ENCODE assay signal across 14 cellular contexts in the genomic region with DNA sequence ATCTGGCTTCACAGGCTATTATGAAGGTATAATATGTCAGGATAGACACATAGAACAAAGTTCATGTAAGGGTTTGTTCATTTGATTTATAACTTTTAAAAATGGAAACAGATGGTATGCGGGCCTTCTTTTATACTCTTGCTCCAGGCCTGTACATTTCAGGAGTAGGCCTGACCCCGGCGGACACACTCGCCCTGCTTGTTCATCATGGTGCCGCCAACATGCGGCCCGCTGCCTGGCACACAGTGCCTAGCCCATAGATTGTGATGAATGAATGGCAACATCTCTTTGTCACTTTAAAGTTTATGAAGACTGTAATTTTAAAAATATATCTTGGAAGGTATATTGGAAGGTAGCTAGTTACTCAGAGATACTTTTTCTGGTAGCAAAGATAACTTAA.
DNase-seq lines count a peak whose midpoint lies in the region; ATAC-seq and TF ChIP-seq lines count a peak whose summit lies in the region.
"Had no signal": no experiment of that assay in that cellular context is flagged by ENCODE, and none has a peak within 500 bp of the region (broad histone marks: within the 10 kb centered on the region; RNA-seq: fewer than 3 reads in every experiment).

No MANE protein-coding gene starts in this region.

- H3K4me1 ChIP-seq in left ventricle myocardium inferior (peaks cover 14% of the 10 kb centered on the region), heart left ventricle (peaks cover 0 to 10% (median 0%) of the 10 kb centered on the region in 12 donors), Karpas-422 (ENCODE audit: low read length) (peaks cover 8% of the 10 kb centered on the region)

- no peaks in the 10 kb centered on the region for H3K9me3 Mint-ChIP-seq in activated CD4-positive, alpha-beta T cell treated with anti-CD3 and anti-CD28 coated beads, Interleukin-2, amount 10 ng/mL, durations not matched to agents 24 days and 14 days
- H3K9me3 Mint-ChIP-seq: CD14-positive monocyte, HFFc6 had no signal

- H3K4me2 ChIP-seq in Karpas-422 (ENCODE audit: low read depth, low read length, poor library complexity, severe bottlenecking): no peak overlapping the region

- TF ChIP-seq CTCF in left ventricle myocardium inferior (IDR thresholded peaks at IDR 0.05; ENCODE audit: borderline replicate concordance) (no peak), heart left ventricle (IDR thresholded peaks at IDR 0.05) (no peak)

- ATAC-seq in heart left ventricle: no peak
- ATAC-seq: GM12878 had no signal

- H3K9me2 ChIP-seq in Karpas-422 (replicated peaks; ENCODE audit: insufficient read depth, low read length): no peaks in the 10 kb centered on the region

- peak overlapping the region; percentile 32 for H3K27ac ChIP-seq in left ventricle myocardium inferior (replicated peaks)
- peak overlapping the region in 1 of 12 donors; percentile 31 for H3K27ac ChIP-seq in heart left ventricle
- H3K27ac ChIP-seq in Karpas-422 (ENCODE audit: low read length): no peak overlapping the region

- peaks cover 38% of the 10 kb centered on the region for H3K36me3 Mint-ChIP-seq in activated CD4-positive, alpha-beta T cell treated with anti-CD3 and anti-CD28 coated beads, Interleukin-2, amount 10 ng/mL, durations not matched to agents 24 days and 14 days (ENCODE audit: low read depth)

- intact Hi-C loops in activated CD4-positive, alpha-beta T cell treated with anti-CD3 and anti-CD28 coated beads, Interleukin-2, amount 10 ng/mL, durations not matched to agents 24 days and 14 days (cut with micrococcal nuclease): no loop called here
- intact Hi-C loops in left ventricle myocardium inferior (cut with micrococcal nuclease): no loop called here
- intact Hi-C loops in heart left ventricle (cut with DNase I): loop anchor here in 1 of 10 donors (10.0 kb wide), 1 partner anchor 300 kb away; no protein-coding TSS in a partner anchor
- intact Hi-C loops in posterior vena cava (cut with DNase I): no loop called here

- 89 to 98% (median 97%) methylated on average over 7 of the region's 7 CpGs for WGBS in heart left ventricle, 4 donors

- H3K36me3 ChIP-seq in left ventricle myocardium inferior: peaks cover 82% of the 10 kb centered on the region
- peaks cover 3 to 98% (median 88%) of the 10 kb centered on the region in 9 donors for H3K36me3 ChIP-seq in heart left ventricle
- peaks cover 16% of the 10 kb centered on the region; the same call in 1 of the 2 replicates for H3K36me3 ChIP-seq in Karpas-422 (ENCODE audit: insufficient read depth, low read length)

- H3K4me3 ChIP-seq in left ventricle myocardium inferior: no peak overlapping the region
- no peak overlapping the region for H3K4me3 ChIP-seq in heart left ventricle
- no peak overlapping the region for H3K4me3 ChIP-seq in Karpas-422 (ENCODE audit: low read length)
- H3K4me3 ChIP-seq: GM12878 had no signal

- H3K27ac Mint-ChIP-seq in activated CD4-positive, alpha-beta T cell treated with anti-CD3 and anti-CD28 coated beads, Interleukin-2, amount 10 ng/mL, durations not matched to agents 24 days and 14 days: peak overlapping the region; percentile 56

- no peak overlapping the region for H3K9ac ChIP-seq in Karpas-422 (ENCODE audit: low read length)

- no peaks in the 10 kb centered on the region for H3K27me3 Mint-ChIP-seq in activated CD4-positive, alpha-beta T cell treated with anti-CD3 and anti-CD28 coated beads, Interleukin-2, amount 10 ng/mL, durations not matched to agents 24 days and 14 days

- no peak for TF ChIP-seq POLR2A in heart left ventricle (IDR thresholded peaks at IDR 0.05)

- no peaks in the 10 kb centered on the region for H4K20me1 ChIP-seq in Karpas-422 (ENCODE audit: insufficient read depth, low read depth, low read length)

- no peaks in the 10 kb centered on the region for H3K9me3 ChIP-seq in left ventricle myocardium inferior (replicated peaks)
- no peaks in the 10 kb centered on the region for H3K9me3 ChIP-seq in heart left ventricle
- H3K9me3 ChIP-seq in Karpas-422 (ENCODE audit: low read length): no peaks in the 10 kb centered on the region

- H3K4me3 Mint-ChIP-seq in activated CD4-positive, alpha-beta T cell treated with anti-CD3 and anti-CD28 coated beads, Interleukin-2, amount 10 ng/mL, durations not matched to agents 24 days and 14 days: no peak overlapping the region
- H3K4me3 Mint-ChIP-seq: CD14-positive monocyte, HFFc6 had no signal

- H3K27me3 ChIP-seq in left ventricle myocardium inferior (ENCODE audit: low read depth) (no peaks in the 10 kb centered on the region), heart left ventricle (no peaks in the 10 kb centered on the region), Karpas-422 (ENCODE audit: low read length) (no peaks in the 10 kb centered on the region)

- no peak for DNase-seq in activated CD4-positive, alpha-beta T cell treated with anti-CD3 and anti-CD28 coated beads, Interleukin-2, amount 10 ng/mL, durations not matched to agents 24 days and 14 days
- no peak for DNase-seq in activated CD4-positive, alpha-beta T cell treated with anti-CD3 and anti-CD28 coated beads for 48 hours
- DNase-seq in left ventricle myocardium inferior (no peak), heart left ventricle (no peak), posterior vena cava (ENCODE audit: low spot score) (peak; percentile 29), Karpas-422 (no peak), hypothalamus (lab: John Stamatoyannopoulos, UW) (no peak)
- DNase-seq in activated effector memory CD4-positive, alpha-beta T cell treated with Interleukin-2 at 50 U/mL for 16 hours: no peak
- DNase-seq: Calu3, DMS79, HCEC 1CT, HFFc6 had no signal

- no peaks in the 10 kb centered on the region for H3K79me2 ChIP-seq in Karpas-422 (ENCODE audit: low read length)

- peaks cover 8% of the 10 kb centered on the region for H3K4me1 Mint-ChIP-seq in activated CD4-positive, alpha-beta T cell treated with anti-CD3 and anti-CD28 coated beads, Interleukin-2, amount 10 ng/mL, durations not matched to agents 24 days and 14 days

- no peak overlapping the region for H2AFZ ChIP-seq in Karpas-422 (ENCODE audit: low read length)
